ENCODE assay signal across 8 cellular contexts in genomic region chr1:46615735-46616134, GRCh38. TPM values are rescaled to one million over a fixed set of nuclear protein-coding genes. Genes with fewer than 3 reads are reported as not detected.
DNase-seq lines count a peak whose midpoint lies in the region; ATAC-seq and TF ChIP-seq lines count a peak whose summit lies in the region.

No MANE protein-coding gene starts in this region.

- TF ChIP-seq POLR2A in thyroid gland (IDR thresholded peaks at IDR 0.05), result no peak

- H3K9me3 Mint-ChIP-seq in activated T-helper 1 cell treated with anti-CD3 and anti-CD28 coated beads, Interleukin-12 subunit alpha, Interleukin-12 subunit beta, Interleukin-2, Interleukin-4 antibody, amounts not matched to agents 30 ng/mL and 10 ng/mL and 1 ng/mL, durations not matched to agents 14 hours and 24 hours and 36 hours, result no peaks in the 10 kb centered on the region

- DNase-seq in activated CD4-positive, alpha-beta T cell treated with anti-CD3 and anti-CD28 coated beads for 48 hours, result peak; percentile 26
- no peak for DNase-seq in activated CD4-positive, alpha-beta T cell treated with anti-CD3 and anti-CD28 coated beads for 1 hour
- no peak for DNase-seq in activated T-helper 1 cell treated with anti-CD3 and anti-CD28 coated beads, Interleukin-12 subunit alpha, Interleukin-12 subunit beta, Interleukin-2, Interleukin-4 antibody, amounts not matched to agents 30 ng/mL and 10 ng/mL and 1 ng/mL, durations not matched to agents 14 hours and 24 hours and 36 hours (ENCODE audit: low spot score)
- no peak for DNase-seq in kidney epithelial cell (ENCODE audit: low read depth)
- DNase-seq in thyroid gland, result peak in 1 of 2 donors; percentile 9
- no peak for DNase-seq in HUDEP-2 (lab: John Stamatoyannopoulos, UW; ENCODE audit: unreplicated experiment in 76 of 76)
- no peak for DNase-seq in NCI-H187 treated with DMSO at 0.1 percent for 48 hours (lab: John Stamatoyannopoulos, UW)

- H3K4me3 ChIP-seq in kidney epithelial cell (ENCODE audit: low read depth, low read length) (peak overlapping the region; percentile 81), thyroid gland (replicated peaks in 1 of 3) (peak overlapping the region; percentile 39 to 83 (median 66))

- H3K27ac ChIP-seq in thyroid gland, result peak overlapping the region; percentile 82 to 91 (median 87)

- no peaks in the 10 kb centered on the region for H3K9me3 ChIP-seq in thyroid gland

- H3K36me3 ChIP-seq in kidney epithelial cell (ENCODE audit: control insufficient read depth, insufficient read depth, low read length) (no peaks in the 10 kb centered on the region), thyroid gland (no peaks in the 10 kb centered on the region)

- H3K4me1 Mint-ChIP-seq in activated T-helper 1 cell treated with anti-CD3 and anti-CD28 coated beads, Interleukin-12 subunit alpha, Interleukin-12 subunit beta, Interleukin-2, Interleukin-4 antibody, amounts not matched to agents 30 ng/mL and 10 ng/mL and 1 ng/mL, durations not matched to agents 14 hours and 24 hours and 36 hours (ENCODE audit: low read depth), result peaks cover 51% of the 10 kb centered on the region

- no peak for ATAC-seq in GM21423 (IDR thresholded peaks at IDR 0.05; ENCODE audit: unreplicated experiment)

- H3K27me3 ChIP-seq in kidney epithelial cell (ENCODE audit: control insufficient read depth, insufficient read depth, low read length) (no peaks in the 10 kb centered on the region), thyroid gland (no peaks in the 10 kb centered on the region)

- peak overlapping the region; percentile 90 for H3K4me3 Mint-ChIP-seq in activated T-helper 1 cell treated with anti-CD3 and anti-CD28 coated beads, Interleukin-12 subunit alpha, Interleukin-12 subunit beta, Interleukin-2, Interleukin-4 antibody, amounts not matched to agents 30 ng/mL and 10 ng/mL and 1 ng/mL, durations not matched to agents 14 hours and 24 hours and 36 hours

- no peak for TF ChIP-seq CTCF in kidney epithelial cell (IDR thresholded peaks at IDR 0.05; ENCODE audit: insufficient read depth, low read length, poor library complexity, severe bottlenecking)
- no peak for TF ChIP-seq CTCF in thyroid gland (IDR thresholded peaks at IDR 0.05)

- peaks cover 12% of the 10 kb centered on the region for H3K36me3 Mint-ChIP-seq in activated T-helper 1 cell treated with anti-CD3 and anti-CD28 coated beads, Interleukin-12 subunit alpha, Interleukin-12 subunit beta, Interleukin-2, Interleukin-4 antibody, amounts not matched to agents 30 ng/mL and 10 ng/mL and 1 ng/mL, durations not matched to agents 14 hours and 24 hours and 36 hours (ENCODE audit: low read depth)

- no peaks in the 10 kb centered on the region for H3K27me3 Mint-ChIP-seq in activated T-helper 1 cell treated with anti-CD3 and anti-CD28 coated beads, Interleukin-12 subunit alpha, Interleukin-12 subunit beta, Interleukin-2, Interleukin-4 antibody, amounts not matched to agents 30 ng/mL and 10 ng/mL and 1 ng/mL, durations not matched to agents 14 hours and 24 hours and 36 hours (ENCODE audit: insufficient read depth)

- intact Hi-C loops in activated T-helper 1 cell treated with anti-CD3 and anti-CD28 coated beads, Interleukin-12 subunit alpha, Interleukin-12 subunit beta, Interleukin-2, Interleukin-4 antibody, amounts not matched to agents 30 ng/mL and 10 ng/mL and 1 ng/mL, durations not matched to agents 14 hours and 24 hours and 36 hours (cut with micrococcal nuclease), result loop anchor here (1.0 to 2.0 kb wide), 5 partner anchors 11 to 104 kb away; partner anchors contain the start of genes EFCAB14 and MKNK1
- intact Hi-C loops in thyroid gland (cut with DNase I), result no loop called here

- H3K4me1 ChIP-seq in thyroid gland, result peaks cover 34 to 51% of the 10 kb centered on the region in 2 donors

- WGBS in thyroid gland, 2 donors, result 58 to 79% methylated on average over 3 of the region's 3 CpGs

- H3K27ac Mint-ChIP-seq in activated T-helper 1 cell treated with anti-CD3 and anti-CD28 coated beads, Interleukin-12 subunit alpha, Interleukin-12 subunit beta, Interleukin-2, Interleukin-4 antibody, amounts not matched to agents 30 ng/mL and 10 ng/mL and 1 ng/mL, durations not matched to agents 14 hours and 24 hours and 36 hours, result peak overlapping the region; percentile 82

RNA-seq across cellular contexts. Expression of gene MOB3C, which starts 0.9 kb away (rescaled TPM):
- total RNA-seq in activated T-helper 1 cell treated with anti-CD3 and anti-CD28 coated beads, Interleukin-12 subunit alpha, Interleukin-12 subunit beta, Interleukin-2, Interleukin-4 antibody, amounts not matched to agents 30 ng/mL and 10 ng/mL and 1 ng/mL, durations not matched to agents 14 hours and 24 hours and 36 hours, result 16.9 and 17.0 TPM in 2 replicates
- total RNA-seq in kidney epithelial cell (3.1 and 9.0 TPM in 2 replicates), thyroid gland (10 to 100 TPM; 22.4 to 30.8 (median 26.6) TPM)

RNA-seq across cellular contexts. Expression of gene MKNK1, which starts 11.7 kb away (rescaled TPM):
- 48.7 TPM in 2 replicates for total RNA-seq in activated T-helper 1 cell treated with anti-CD3 and anti-CD28 coated beads, Interleukin-12 subunit alpha, Interleukin-12 subunit beta, Interleukin-2, Interleukin-4 antibody, amounts not matched to agents 30 ng/mL and 10 ng/mL and 1 ng/mL, durations not matched to agents 14 hours and 24 hours and 36 hours
- 22.6 and 25.3 TPM in 2 replicates for total RNA-seq in kidney epithelial cell
- total RNA-seq in thyroid gland, result 10 to 100 TPM; 20.8 to 29.6 (median 23.4) TPM

RNA-seq across cellular contexts. Expression of gene ATPAF1, which starts 52.4 kb away (rescaled TPM):
- total RNA-seq in activated T-helper 1 cell treated with anti-CD3 and anti-CD28 coated beads, Interleukin-12 subunit alpha, Interleukin-12 subunit beta, Interleukin-2, Interleukin-4 antibody, amounts not matched to agents 30 ng/mL and 10 ng/mL and 1 ng/mL, durations not matched to agents 14 hours and 24 hours and 36 hours, result 40.9 and 46.3 TPM in 2 replicates
- total RNA-seq in kidney epithelial cell, result 28.8 and 31.3 TPM in 2 replicates
- 10 to 100 TPM; 48.0 to 85.6 (median 56.3) TPM for total RNA-seq in thyroid gland

RNA-seq across cellular contexts. Expression of gene TEX38, which starts 55.9 kb away (rescaled TPM):
- total RNA-seq in activated T-helper 1 cell treated with anti-CD3 and anti-CD28 coated beads, Interleukin-12 subunit alpha, Interleukin-12 subunit beta, Interleukin-2, Interleukin-4 antibody, amounts not matched to agents 30 ng/mL and 10 ng/mL and 1 ng/mL, durations not matched to agents 14 hours and 24 hours and 36 hours, result 0.18 TPM in 1 of 2 replicates, not detected in the other
- total RNA-seq in kidney epithelial cell (not detected in 2 replicates), thyroid gland (1 to 10 TPM in 1 of 4 donors, not detected in 3; 2.1 TPM)
